Comparison of ENCODE assay signal across 12 cellular contexts in genomic region chr1:155077758-155078495, GRCh38. TPM values are rescaled to one million over a fixed set of nuclear protein-coding genes. Genes with fewer than 3 reads are reported as not detected.
A peak's percentile ranks its signal among the peaks of the same experiment; 100 is the strongest.
DNase-seq lines count a peak whose midpoint lies in the region; ATAC-seq, FAIRE-seq and TF ChIP-seq lines count a peak whose summit lies in the region.
"Had no signal": no experiment of that assay in that cellular context is flagged by ENCODE, and none has a peak within 500 bp of the region (broad histone marks: within the 10 kb centered on the region; RNA-seq: fewer than 3 reads in every experiment).

No MANE protein-coding gene starts in this region.

- no peak overlapping the region for H3K56ac ChIP-seq in H1 (replicated peaks; ENCODE audit: insufficient read length, low read depth, low read length)

- H2BK12ac ChIP-seq in H1 (ENCODE audit: low read depth, low read length) (peak overlapping the region; percentile 75; the same call in 1 of the 2 replicates), neuronal stem cell (ENCODE audit: low read length) (peak overlapping the region; percentile 14), trophoblast cell (ENCODE audit: low read length) (no peak overlapping the region)

- no peak for TF ChIP-seq RAD21 in H1 (IDR thresholded peaks at IDR 0.05 in 1 of 2, conservative IDR thresholded peaks at IDR 0.05 in 1 of 2; ENCODE audit: low read depth in 2 of 2, low read length in 2 of 2)

- no peaks in the 10 kb centered on the region for H3K9me3 ChIP-seq in Caco-2
- no peaks in the 10 kb centered on the region for H3K9me3 ChIP-seq in Karpas-422 (ENCODE audit: low read length)
- H3K9me3 ChIP-seq in H1 (ENCODE audit: insufficient read depth in 2 of 2, low read depth in 1 of 2, low read length in 1 of 2): no peaks in the 10 kb centered on the region
- peaks cover 0 to 2% of the 10 kb centered on the region in 2 donors for H3K9me3 ChIP-seq in neuronal stem cell (replicated peaks in 1 of 2; ENCODE audit: control insufficient read depth in 2 of 2, insufficient read depth in 1 of 2, low read depth in 1 of 2, low read length in 2 of 2)
- H3K9me3 ChIP-seq in trophoblast cell (ENCODE audit: insufficient read depth, low read depth, low read length): peaks cover 6% of the 10 kb centered on the region

- no peak overlapping the region; the same call in 1 of the 2 replicates for H2AK5ac ChIP-seq in H1 (ENCODE audit: low read depth, low read length)
- H2AK5ac ChIP-seq in neuronal stem cell (ENCODE audit: low read depth, low read length): peak overlapping the region; percentile 49
- no peak overlapping the region for H2AK5ac ChIP-seq in trophoblast cell (ENCODE audit: low read length)

- H3K23me2 ChIP-seq in H1 (ENCODE audit: low read depth, low read length): peaks cover 16% of the 10 kb centered on the region; the same call in 1 of the 2 replicates

- H3K4me1 ChIP-seq in Caco-2 (peaks cover 33% of the 10 kb centered on the region), Karpas-422 (ENCODE audit: low read length) (peaks cover 43% of the 10 kb centered on the region), H1 (replicated peaks in 1 of 4; ENCODE audit: control insufficient read depth in 3 of 4, insufficient read depth in 4 of 4, low read length in 3 of 4) (peaks cover 3 to 37% (median 19%) of the 10 kb centered on the region in 4 experiments), neuronal stem cell (ENCODE audit: control insufficient read depth in 2 of 2, insufficient read depth in 1 of 2, low read depth in 1 of 2, low read length in 2 of 2) (peaks cover 23 to 36% of the 10 kb centered on the region in 2 donors), trophoblast cell (ENCODE audit: control insufficient read depth in 1 of 2, insufficient read depth in 2 of 2, low read length in 2 of 2) (peaks cover 17 to 29% of the 10 kb centered on the region in 2 experiments)

- H3K4me3 ChIP-seq in Caco-2 (ENCODE audit: low read depth, low read length): peak overlapping the region; percentile 50
- peak overlapping the region; percentile 68; the same call in 1 of the 2 replicates for H3K4me3 ChIP-seq in Karpas-422 (ENCODE audit: low read length)
- peak overlapping the region; percentile 57 to 77 (median 64); a peak in 7 of 8 replicates for H3K4me3 ChIP-seq in H1 (ENCODE audit: extremely low read depth in 1 of 4, insufficient read depth in 2 of 4, low read depth in 3 of 4, low read length in 4 of 4)
- H3K4me3 ChIP-seq in neuronal stem cell (ENCODE audit: low read length in 2 of 2): peak overlapping the region in 1 of 2 donors; percentile 9
- no peak overlapping the region for H3K4me3 ChIP-seq in trophoblast cell (ENCODE audit: low read depth, low read length)

- H3K36me3 Mint-ChIP-seq in Caco-2 (ENCODE audit: insufficient read depth, unreplicated experiment): peaks cover 6% of the 10 kb centered on the region

- H3K79me2 ChIP-seq in Karpas-422 (ENCODE audit: low read length) (no peaks in the 10 kb centered on the region), H1 (ENCODE audit: control insufficient read depth in 1 of 2, insufficient read depth in 2 of 2, low read length in 2 of 2) (no peaks in the 10 kb centered on the region), trophoblast cell (ENCODE audit: control insufficient read depth, insufficient read depth, low read length, poor library complexity) (no peaks in the 10 kb centered on the region)

- H3K9ac ChIP-seq in Karpas-422 (ENCODE audit: low read length) (no peak overlapping the region), H1 (replicated peaks in 1 of 4; ENCODE audit: extremely low read depth in 1 of 4, low read depth in 3 of 4, low read length in 3 of 4) (no peak overlapping the region), neuronal stem cell (ENCODE audit: low read depth, low read length, poor library complexity) (peak overlapping the region; percentile 65), trophoblast cell (ENCODE audit: low read length) (no peak overlapping the region)

- no peak for TF ChIP-seq EP300 in H1 (IDR thresholded peaks at IDR 0.05; ENCODE audit: borderline replicate concordance in 1 of 2, low read depth in 2 of 2, low read length in 2 of 2)

- no peak for ATAC-seq in GM18873 (IDR thresholded peaks at IDR 0.05; ENCODE audit: low FRiP score, unreplicated experiment)

- H3K9me3 Mint-ChIP-seq in Caco-2 (ENCODE audit: unreplicated experiment): no peaks in the 10 kb centered on the region
- H3K9me3 Mint-ChIP-seq: activated naive CD4-positive, alpha-beta T cell treated with anti-CD3 and anti-CD28 coated beads for 36 hours; T-helper 1 cell treated with Interleukin-12 subunit alpha and Interleukin-12 subunit beta and Interleukin-4 antibody, amounts not matched to agents 30 μg/mL and 1 μg/mL, for 36 hours had no signal

- no peak overlapping the region for H3K27ac Mint-ChIP-seq in Caco-2 (ENCODE audit: unreplicated experiment)
- H3K27ac Mint-ChIP-seq: activated naive CD4-positive, alpha-beta T cell treated with anti-CD3 and anti-CD28 coated beads for 36 hours; T-helper 1 cell treated with Interleukin-12 subunit alpha and Interleukin-12 subunit beta and Interleukin-4 antibody, amounts not matched to agents 30 μg/mL and 1 μg/mL, for 36 hours had no signal

- no peak for FAIRE-seq in H1 (lab: Jason Lieb, UNC)

- H3K14ac ChIP-seq in H1 (ENCODE audit: insufficient read length) (no peak overlapping the region), neuronal stem cell (ENCODE audit: low read length) (no peak overlapping the region), trophoblast cell (ENCODE audit: low read length) (no peak overlapping the region)

- WGBS in H1 (ENCODE audit: extremely low coverage in 1 of 2, insufficient coverage in 1 of 2, insufficient read length in 1 of 2, insufficient replicate concordance in 2 of 2, low coverage in 1 of 2, low lambda C conversion rate in 2 of 2, missing lambda C conversion rate in 1 of 2), 2 experiments: 76% methylated on average over 5 of the region's 5 CpGs; no CpG with 5 or more reads in 1 of the 2 experiments
- no CpG with 5 or more reads among the region's 5 CpGs for WGBS in neuronal stem cell (ENCODE audit: extremely low coverage in 2 of 2, insufficient read length in 2 of 2, insufficient replicate concordance in 1 of 2), 2 donors
- WGBS in trophoblast cell (ENCODE audit: extremely low coverage, insufficient coverage, insufficient read length): no CpG with 5 or more reads among the region's 5 CpGs

- no TSS peak for BruUV-seq in Caco-2 (replicated peaks; lab: Mats Ljungman, UMichigan)

- peaks cover 5% of the 10 kb centered on the region; the same call in 1 of the 2 replicates for H3K27me3 ChIP-seq in Caco-2 (replicated peaks; ENCODE audit: control insufficient read depth, insufficient read depth, low read length)
- no peaks in the 10 kb centered on the region for H3K27me3 ChIP-seq in Karpas-422 (ENCODE audit: low read length)
- H3K27me3 ChIP-seq in H1 (replicated peaks in 1 of 4; ENCODE audit: control insufficient read depth in 3 of 4, extremely low read depth in 1 of 4, insufficient read depth in 3 of 4, low read length in 3 of 4): peaks cover 38 to 52% (median 49%) of the 10 kb centered on the region in 4 experiments
- H3K27me3 ChIP-seq in neuronal stem cell (ENCODE audit: control insufficient read depth in 3 of 3, insufficient read depth in 3 of 3, low read depth in 1 of 3, low read length in 3 of 3): peaks cover 25 to 38% (median 27%) of the 10 kb centered on the region in 3 experiments
- H3K27me3 ChIP-seq in trophoblast cell (ENCODE audit: insufficient read depth, low read length): peaks cover 46% of the 10 kb centered on the region

- peak overlapping the region; percentile 55; the same call in 1 of the 2 replicates for H2BK20ac ChIP-seq in H1 (ENCODE audit: low read length)

- no peaks in the 10 kb centered on the region for H3K36me3 ChIP-seq in Caco-2 (ENCODE audit: control insufficient read depth, insufficient read depth, low read length)
- no peaks in the 10 kb centered on the region for H3K36me3 ChIP-seq in Karpas-422 (ENCODE audit: insufficient read depth, low read length)
- no peaks in the 10 kb centered on the region for H3K36me3 ChIP-seq in H1 (ENCODE audit: control insufficient read depth in 2 of 4, insufficient read depth in 4 of 4, low read length in 3 of 4)
- H3K36me3 ChIP-seq in neuronal stem cell (replicated peaks in 1 of 2; ENCODE audit: control insufficient read depth in 2 of 2, insufficient read depth in 2 of 2, low read length in 2 of 2): no peaks in the 10 kb centered on the region
- H3K36me3 ChIP-seq in trophoblast cell (ENCODE audit: control insufficient read depth in 1 of 2, insufficient read depth in 2 of 2, low read length in 2 of 2): no peaks in the 10 kb centered on the region

- no peak for TF ChIP-seq CTCF in Caco-2 (IDR thresholded peaks at IDR 0.05; ENCODE audit: insufficient read depth in 1 of 2, low read depth in 1 of 2, low read length in 1 of 2, severe bottlenecking in 1 of 2, unreplicated experiment in 1 of 2)
- TF ChIP-seq CTCF in H1 (IDR thresholded peaks at IDR 0.05; ENCODE audit: control extremely low read depth in 1 of 3, insufficient read depth in 1 of 3, low read depth in 1 of 3, low read length in 3 of 3): no peak

- peaks cover 12% of the 10 kb centered on the region for H3K27me3 Mint-ChIP-seq in Caco-2 (ENCODE audit: insufficient read depth, unreplicated experiment)

- H2BK120ac ChIP-seq in H1 (replicated peaks; ENCODE audit: low read depth, low read length) (no peak overlapping the region), neuronal stem cell (ENCODE audit: low read depth, low read length) (peak overlapping the region; percentile 5), trophoblast cell (ENCODE audit: insufficient read depth, low read length, poor library complexity) (no peak overlapping the region)

- no peak overlapping the region for H3K18ac ChIP-seq in H1 (ENCODE audit: extremely low read depth, low read length)
- H3K18ac ChIP-seq in neuronal stem cell (ENCODE audit: low read length): peak overlapping the region; percentile 1
- H3K18ac ChIP-seq in trophoblast cell (ENCODE audit: low read length): no peak overlapping the region

- H4K91ac ChIP-seq in H1 (replicated peaks; ENCODE audit: insufficient read length, low read length) (peak overlapping the region; percentile 67), neuronal stem cell (ENCODE audit: low read depth, low read length, poor library complexity) (no peak overlapping the region), trophoblast cell (ENCODE audit: low read depth, low read length) (no peak overlapping the region)

- no peak overlapping the region for H2BK15ac ChIP-seq in H1 (ENCODE audit: low read length)
- H2BK15ac ChIP-seq in neuronal stem cell (ENCODE audit: low read length): peak overlapping the region; percentile 17

- H3K27ac ChIP-seq in Karpas-422 (ENCODE audit: low read length): no peak overlapping the region
- H3K27ac ChIP-seq in H1 (ENCODE audit: low read depth, low read length): no peak overlapping the region
- no peak overlapping the region for H3K27ac ChIP-seq in neuronal stem cell (replicated peaks; ENCODE audit: low read length)
- H3K27ac ChIP-seq in trophoblast cell (ENCODE audit: low read depth, low read length): no peak overlapping the region

- H2BK5ac ChIP-seq in H1 (ENCODE audit: low read depth, low read length) (no peak overlapping the region), neuronal stem cell (ENCODE audit: low read length) (peak overlapping the region; percentile 56), trophoblast cell (ENCODE audit: low read depth, low read length, poor library complexity) (no peak overlapping the region)

- intact Hi-C loops in Caco-2 (cut with micrococcal nuclease; ENCODE audit: unreplicated experiment): no loop called here

- CTCF ChIA-PET in Caco-2 (lab: Charles Lee): interaction anchor here (0.6 to 1.2 kb wide), 7 partner anchors 14 to 544 kb away, joined by 3 to 8 read pairs (median 4); partner anchors contain the start of genes KRTCAP2 and ZBTB7B
- CTCF ChIA-PET in H1 (lab: Charles Lee; ENCODE audit: partially characterized antibody): interaction anchor here (0.6 to 33.9 kb wide), 6 partner anchors 7 to 77 kb away, joined by 3 to 907 read pairs (median 15); partner anchors contain the start of genes ADAM15 and EFNA4

- no peak overlapping the region for H4K8ac ChIP-seq in H1 (ENCODE audit: extremely low read depth, insufficient read depth, low read length)
- no peak overlapping the region for H4K8ac ChIP-seq in neuronal stem cell (ENCODE audit: low read depth, low read length)
- no peak overlapping the region for H4K8ac ChIP-seq in trophoblast cell (ENCODE audit: low read depth, low read length)

- H3K4ac ChIP-seq in H1 (replicated peaks; ENCODE audit: insufficient read length, low read depth, low read length): no peak overlapping the region
- H3K4ac ChIP-seq in neuronal stem cell (ENCODE audit: low read length): no peak overlapping the region
- H3K4ac ChIP-seq in trophoblast cell (ENCODE audit: low read depth, low read length): no peak overlapping the region

- H3K79me1 ChIP-seq in H1 (ENCODE audit: low read depth, low read length) (no peaks in the 10 kb centered on the region), neuronal stem cell (ENCODE audit: low read depth, low read length) (no peaks in the 10 kb centered on the region), trophoblast cell (ENCODE audit: low read length) (no peaks in the 10 kb centered on the region)

- H3K4me2 ChIP-seq in Karpas-422 (ENCODE audit: low read depth, low read length, poor library complexity, severe bottlenecking): peak overlapping the region; percentile 78
- peak overlapping the region; percentile 93 to 95 for H3K4me2 ChIP-seq in H1 (ENCODE audit: insufficient read depth in 1 of 2, low read depth in 2 of 2, low read length in 2 of 2)
- peak overlapping the region; percentile 98 for H3K4me2 ChIP-seq in neuronal stem cell (ENCODE audit: insufficient read depth, low read length, poor library complexity, severe bottlenecking)
- H3K4me2 ChIP-seq in trophoblast cell (ENCODE audit: low read length): no peak overlapping the region

- DNase-seq in Caco-2: no peak
- DNase-seq in Karpas-422: no peak
- DNase-seq in H1 (ENCODE audit: low read depth in 1 of 2, low spot score in 2 of 2): no peak
- no peak for DNase-seq in neuronal stem cell (ENCODE audit: low spot score)
- DNase-seq in NCI-H146 (lab: John Stamatoyannopoulos, UW): no peak
- no peak for DNase-seq in trophoblast cell
- DNase-seq in NCI-H446 (lab: John Stamatoyannopoulos, UW): no peak

- H2AFZ ChIP-seq in Karpas-422 (ENCODE audit: low read length): no peak overlapping the region
- no peak overlapping the region for H2AFZ ChIP-seq in H1 (ENCODE audit: low read length)
- H2AFZ ChIP-seq in neuronal stem cell (ENCODE audit: low read length): peak overlapping the region; percentile 80
- H2AFZ ChIP-seq in trophoblast cell (ENCODE audit: insufficient read depth, low read length, poor library complexity): no peak overlapping the region

- H4K20me1 ChIP-seq in Karpas-422 (ENCODE audit: insufficient read depth, low read depth, low read length): 0 out of 2 replicates have a peak, but pooled peaks cover 3% of the 10 kb centered on the region
- peaks cover 0 to 8% of the 10 kb centered on the region in 2 experiments for H4K20me1 ChIP-seq in H1 (replicated peaks in 1 of 2; ENCODE audit: control insufficient read depth in 1 of 2, insufficient read depth in 2 of 2, low read length in 2 of 2)

- peak overlapping the region; percentile 77 for H3K4me3 Mint-ChIP-seq in Caco-2 (ENCODE audit: unreplicated experiment)

- no peak overlapping the region for H4K5ac ChIP-seq in H1 (ENCODE audit: insufficient read length, low read depth, low read length)

- H3K23ac ChIP-seq in H1 (ENCODE audit: insufficient read length) (no peak overlapping the region), neuronal stem cell (ENCODE audit: low read depth, low read length, poor library complexity) (no peak overlapping the region), trophoblast cell (ENCODE audit: low read length) (no peak overlapping the region)

- no peak overlapping the region for H4K12ac ChIP-seq in trophoblast cell (ENCODE audit: low read depth, low read length)

- POLR2A ChIA-PET in Caco-2 (lab: Charles Lee): interaction anchor here (1.2 kb wide), 1 partner anchor 14 kb away, joined by 6 read pairs; the partner anchor contains the start of gene EFNA4
- POLR2A ChIA-PET in H1 (lab: Charles Lee; ENCODE audit: partially characterized antibody): interaction anchor here (1.1 to 2.6 kb wide), 5 partner anchors 8 to 77 kb away, joined by 4 to 18 read pairs (median 7); partner anchors contain the start of gene EFNA4

- H3K4me1 Mint-ChIP-seq in Caco-2 (ENCODE audit: low read depth, unreplicated experiment): peaks cover 28% of the 10 kb centered on the region

- no peak for TF ChIP-seq POLR2A in H1 (IDR thresholded peaks at IDR 0.05; ENCODE audit: control extremely low read depth in 1 of 2, low read depth in 2 of 2, low read length in 2 of 2)

- no peaks in the 10 kb centered on the region for H3K9me2 ChIP-seq in Karpas-422 (replicated peaks; ENCODE audit: insufficient read depth, low read length)

RNA-seq across cellular contexts. Expression of gene EFNA3, which starts 0.7 kb away (rescaled TPM):
- 3.4 and 3.5 TPM in 2 replicates for total RNA-seq in Caco-2 (2022)
- 12.2 and 15.7 TPM in 2 replicates for total RNA-seq in Karpas-422 (2014; rRNA removed; shearing (Covaris generic); ENCODE audit: low replicate concordance)
- 10.8 and 11.6 TPM in 2 replicates for total RNA-seq in H1 (2021; fragmentation: NEBNext Ultra II Directional; extraction: Animal tissue kit (Norgen Biotek cat#: 25700))
- polyA plus RNA-seq in H1 (2011; rRNA removed): 13.8 and 18.7 TPM in 2 replicates
- polyA plus RNA-seq in H1 (2011; cell fraction: cytosol; rRNA removed): 9.6 TPM
- 14.5 TPM for polyA plus RNA-seq in H1 (2011; cell fraction: nucleus; rRNA removed)
- 7.9 to 16.6 TPM (median 13.5 TPM) in 4 replicates for polyA plus RNA-seq in H1 (2012, experiment 1 of 2)
- 13.4 TPM for polyA plus RNA-seq in H1 (2012, experiment 2 of 2)
- polyA plus RNA-seq in H1 (2013, experiment 1 of 2): 11.6 TPM
- 10.9 TPM for polyA plus RNA-seq in H1 (2013, experiment 2 of 2)
- 5.2 and 7.7 TPM in 2 replicates for polyA minus RNA-seq in H1 (2011; rRNA and poly(A)+ RNA removed)
- 2.1 TPM for polyA minus RNA-seq in H1 (2011; cell fraction: cytosol; rRNA and poly(A)+ RNA removed)
- 5.4 TPM for polyA minus RNA-seq in H1 (2011; cell fraction: nucleus; rRNA and poly(A)+ RNA removed)
- polyA plus RNA-seq in neuronal stem cell (2013, experiment 1 of 2): 15.2 TPM
- 14.6 TPM for polyA plus RNA-seq in neuronal stem cell (2013, experiment 2 of 2)
- 2.5 and 2.7 TPM in 2 replicates for polyA plus RNA-seq in trophoblast cell (2013)

RNA-seq across cellular contexts. Expression of gene EFNA4, which starts 14.4 kb away (rescaled TPM):
- total RNA-seq in Caco-2 (2022): 13.8 and 16.0 TPM in 2 replicates
- total RNA-seq in Karpas-422 (2014; rRNA removed; shearing (Covaris generic); ENCODE audit: low replicate concordance): 10.4 and 14.5 TPM in 2 replicates
- 18.5 and 21.9 TPM in 2 replicates for total RNA-seq in H1 (2021; fragmentation: NEBNext Ultra II Directional; extraction: Animal tissue kit (Norgen Biotek cat#: 25700))
- 23.2 and 23.9 TPM in 2 replicates for polyA plus RNA-seq in H1 (2011; rRNA removed)
- polyA plus RNA-seq in H1 (2011; cell fraction: cytosol; rRNA removed): 21.9 TPM
- 30.6 TPM for polyA plus RNA-seq in H1 (2011; cell fraction: nucleus; rRNA removed)
- polyA plus RNA-seq in H1 (2012, experiment 1 of 2): 19.2 to 24.8 TPM (median 23.5 TPM) in 4 replicates
- polyA plus RNA-seq in H1 (2012, experiment 2 of 2): 37.0 TPM
- polyA plus RNA-seq in H1 (2013, experiment 1 of 2): 27.7 TPM
- 31.5 TPM for polyA plus RNA-seq in H1 (2013, experiment 2 of 2)
- 13.4 and 16.4 TPM in 2 replicates for polyA minus RNA-seq in H1 (2011; rRNA and poly(A)+ RNA removed)
- 10.6 TPM for polyA minus RNA-seq in H1 (2011; cell fraction: cytosol; rRNA and poly(A)+ RNA removed)
- 8.8 TPM for polyA minus RNA-seq in H1 (2011; cell fraction: nucleus; rRNA and poly(A)+ RNA removed)
- polyA plus RNA-seq in neuronal stem cell (2013, experiment 1 of 2): 24.6 TPM
- polyA plus RNA-seq in neuronal stem cell (2013, experiment 2 of 2): 24.2 TPM
- 16.4 and 16.6 TPM in 2 replicates for polyA plus RNA-seq in trophoblast cell (2013)

RNA-seq across cellular contexts. Expression of gene ADAM15, which starts 26.8 kb away (rescaled TPM):
- total RNA-seq in Caco-2 (2022): 44.0 and 48.2 TPM in 2 replicates
- 33.6 and 50.0 TPM in 2 replicates for total RNA-seq in Karpas-422 (2014; rRNA removed; shearing (Covaris generic); ENCODE audit: low replicate concordance)
- 32.2 and 32.9 TPM in 2 replicates for total RNA-seq in H1 (2021; fragmentation: NEBNext Ultra II Directional; extraction: Animal tissue kit (Norgen Biotek cat#: 25700))
- 37.6 and 51.2 TPM in 2 replicates for polyA plus RNA-seq in H1 (2011; rRNA removed)
- polyA plus RNA-seq in H1 (2011; cell fraction: cytosol; rRNA removed): 30.7 TPM
- polyA plus RNA-seq in H1 (2011; cell fraction: nucleus; rRNA removed): 105 TPM
- 19.9 to 42.2 TPM (median 37.8 TPM) in 4 replicates for polyA plus RNA-seq in H1 (2012, experiment 1 of 2)
- polyA plus RNA-seq in H1 (2012, experiment 2 of 2): 40.9 TPM
- 29.2 TPM for polyA plus RNA-seq in H1 (2013, experiment 1 of 2)
- polyA plus RNA-seq in H1 (2013, experiment 2 of 2): 29.2 TPM
- polyA minus RNA-seq in H1 (2011; rRNA and poly(A)+ RNA removed): 40.1 and 41.1 TPM in 2 replicates
- 45.4 TPM for polyA minus RNA-seq in H1 (2011; cell fraction: cytosol; rRNA and poly(A)+ RNA removed)
- 30.4 TPM for polyA minus RNA-seq in H1 (2011; cell fraction: nucleus; rRNA and poly(A)+ RNA removed)
- 32.1 TPM for polyA plus RNA-seq in neuronal stem cell (2013, experiment 1 of 2)
- 31.7 TPM for polyA plus RNA-seq in neuronal stem cell (2013, experiment 2 of 2)
- 16.6 and 17.0 TPM in 2 replicates for polyA plus RNA-seq in trophoblast cell (2013)

RNA-seq across cellular contexts. Expression of gene DCST1, which starts 44.3 kb away (rescaled TPM):
- total RNA-seq in Caco-2 (2022): 0.32 TPM in 1 of 2 replicates, not detected in the other
- total RNA-seq in Karpas-422 (2014; rRNA removed; shearing (Covaris generic); ENCODE audit: low replicate concordance): not detected in 2 replicates
- not detected in 2 replicates for total RNA-seq in H1 (2021; fragmentation: NEBNext Ultra II Directional; extraction: Animal tissue kit (Norgen Biotek cat#: 25700))
- 0.03 TPM in 1 of 2 replicates, not detected in the other for polyA plus RNA-seq in H1 (2011; rRNA removed)
- not detected for polyA plus RNA-seq in H1 (2011; cell fraction: cytosol; rRNA removed)
- polyA plus RNA-seq in H1 (2011; cell fraction: nucleus; rRNA removed): 0.24 TPM
- polyA plus RNA-seq in H1 (2012, experiment 1 of 2): 0.08 TPM in 1 of 4 replicates, not detected in the others
- polyA plus RNA-seq in H1 (2012, experiment 2 of 2): not detected
- 0.06 TPM for polyA plus RNA-seq in H1 (2013, experiment 1 of 2)
- not detected for polyA plus RNA-seq in H1 (2013, experiment 2 of 2)
- not detected in 2 replicates for polyA minus RNA-seq in H1 (2011; rRNA and poly(A)+ RNA removed)
- polyA minus RNA-seq in H1 (2011; cell fraction: cytosol; rRNA and poly(A)+ RNA removed): not detected
- not detected for polyA minus RNA-seq in H1 (2011; cell fraction: nucleus; rRNA and poly(A)+ RNA removed)
- 0.03 TPM for polyA plus RNA-seq in neuronal stem cell (2013, experiment 1 of 2)
- 0.06 TPM for polyA plus RNA-seq in neuronal stem cell (2013, experiment 2 of 2)
- polyA plus RNA-seq in trophoblast cell (2013): 0.22 and 0.26 TPM in 2 replicates
- total RNA-seq: activated naive CD4-positive, alpha-beta T cell treated with anti-CD3 and anti-CD28 coated beads for 36 hours; M059J; posterior vena cava had no signal

RNA-seq across cellular contexts. Expression of gene DCST2, which starts 44.3 kb away (rescaled TPM):
- total RNA-seq in Caco-2 (2022): 0.26 and 0.61 TPM in 2 replicates
- 1.3 and 3.5 TPM in 2 replicates for total RNA-seq in Karpas-422 (2014; rRNA removed; shearing (Covaris generic); ENCODE audit: low replicate concordance)
- total RNA-seq in H1 (2021; fragmentation: NEBNext Ultra II Directional; extraction: Animal tissue kit (Norgen Biotek cat#: 25700)): 0.43 TPM in 1 of 2 replicates, not detected in the other
- polyA plus RNA-seq in H1 (2011; rRNA removed): 1.7 and 2.1 TPM in 2 replicates
- 1.9 TPM for polyA plus RNA-seq in H1 (2011; cell fraction: cytosol; rRNA removed)
- polyA plus RNA-seq in H1 (2011; cell fraction: nucleus; rRNA removed): 10.2 TPM
- 0.26 to 1.0 TPM (median 0.74 TPM) in 4 replicates for polyA plus RNA-seq in H1 (2012, experiment 1 of 2)
- 0.13 TPM for polyA plus RNA-seq in H1 (2012, experiment 2 of 2)
- 0.53 TPM for polyA plus RNA-seq in H1 (2013, experiment 1 of 2)
- polyA plus RNA-seq in H1 (2013, experiment 2 of 2): 0.26 TPM
- polyA minus RNA-seq in H1 (2011; rRNA and poly(A)+ RNA removed): 0.07 and 1.6 TPM in 2 replicates
- polyA minus RNA-seq in H1 (2011; cell fraction: cytosol; rRNA and poly(A)+ RNA removed): not detected
- polyA minus RNA-seq in H1 (2011; cell fraction: nucleus; rRNA and poly(A)+ RNA removed): 0.30 TPM
- polyA plus RNA-seq in neuronal stem cell (2013, experiment 1 of 2): 2.7 TPM
- 2.2 TPM for polyA plus RNA-seq in neuronal stem cell (2013, experiment 2 of 2)
- 0.55 and 0.56 TPM in 2 replicates for polyA plus RNA-seq in trophoblast cell (2013)
- total RNA-seq: M059J had no signal
